In genomic region chr1:78825561-78825960, GRCh38 we compare ENCODE assay signal across 17 cellular contexts.
DNase-seq lines count a peak whose midpoint lies in the region; ATAC-seq, FAIRE-seq and TF ChIP-seq lines count a peak whose summit lies in the region.
"Had no signal": no experiment of that assay in that cellular context is flagged by ENCODE, and none has a peak within 500 bp of the region (broad histone marks: within the 10 kb centered on the region; RNA-seq: fewer than 3 reads in every experiment).

No MANE protein-coding gene starts in this region.

- DNase-seq in EH (ENCODE audit: low read depth) = peak; percentile 16
- peak; percentile 66 for DNase-seq in LHCN-M2 (ENCODE audit: low read depth)
- DNase-seq in fibroblast of lung (ENCODE audit: low read depth in 2 of 2) = peak; percentile 22 to 38
- peak; percentile 72 for DNase-seq in iris pigment epithelial cell (ENCODE audit: low read depth)
- DNase-seq in CD1c-positive myeloid dendritic cell (ENCODE audit: extremely low spot score) = no peak
- DNase-seq in NCI-H187 (lab: John Stamatoyannopoulos, UW) = no peak
- DNase-seq in HTR-8/SVneo (ENCODE audit: insufficient read length, low spot score) = no peak
- DNase-seq: BE2C; Caco-2; CD8-positive, alpha-beta memory T cell; H7 had no signal

- no peak overlapping the region for H2AFZ ChIP-seq in fibroblast of lung (ENCODE audit: low read length)
- H2AFZ ChIP-seq: GM23338 had no signal

- no peak for TF ChIP-seq CTCF in fibroblast of lung (conservative IDR thresholded peaks at IDR 0.05 in 1 of 2, IDR thresholded peaks at IDR 0.05 in 1 of 2; ENCODE audit: low read depth in 1 of 2, low read length in 2 of 2)

- no peak for FAIRE-seq in HTR-8/SVneo (lab: Jason Lieb, UNC)
- FAIRE-seq: G401.6, GM12891, K562 had no signal

- H4K20me1 ChIP-seq in fibroblast of lung (ENCODE audit: control insufficient read depth, extremely low read depth, insufficient read depth, low read length) = no peaks in the 10 kb centered on the region

- no peak overlapping the region for H3K27ac ChIP-seq in fibroblast of lung (ENCODE audit: insufficient read depth, low read length)
- H3K27ac ChIP-seq: C4-2B had no signal

- ATAC-seq in HG03139 (IDR thresholded peaks at IDR 0.05; ENCODE audit: unreplicated experiment) = no peak
- ATAC-seq: GM23338, K562 had no signal

- H3K4me1 ChIP-seq in fibroblast of lung (ENCODE audit: control insufficient read depth, extremely low read depth, insufficient read depth, low read length) = no peaks in the 10 kb centered on the region
- H3K4me1 ChIP-seq: BE2C, Caco-2 had no signal

- no peaks in the 10 kb centered on the region for H3K36me3 ChIP-seq in fibroblast of lung (ENCODE audit: control insufficient read depth, insufficient read depth, low read length)
- H3K36me3 ChIP-seq: BE2C had no signal

- H3K9me3 ChIP-seq in fibroblast of lung (ENCODE audit: control insufficient read depth, insufficient read depth, low read depth, low read length) = no peaks in the 10 kb centered on the region
- H3K9me3 ChIP-seq: BE2C, Caco-2 had no signal

- H3K79me2 ChIP-seq in fibroblast of lung (ENCODE audit: control insufficient read depth, insufficient read depth, low read length) = no peaks in the 10 kb centered on the region

- no peak overlapping the region for H3K9ac ChIP-seq in fibroblast of lung (ENCODE audit: insufficient read depth, low read length)

- H3K27me3 ChIP-seq in fibroblast of lung (ENCODE audit: control insufficient read depth, insufficient read depth, low read length) = no peaks in the 10 kb centered on the region
- H3K27me3 ChIP-seq: BE2C had no signal

- H3K4me3 ChIP-seq in fibroblast of lung (replicated peaks in 1 of 4; ENCODE audit: control extremely low read depth in 1 of 4, insufficient read depth in 1 of 4, low read depth in 3 of 4, low read length in 4 of 4) = no peak overlapping the region
- H3K4me3 ChIP-seq: GM23338, K562 had no signal

- no peak overlapping the region for H3K4me2 ChIP-seq in fibroblast of lung (ENCODE audit: extremely low read depth, insufficient read depth, low read length)
- H3K4me2 ChIP-seq: GM23338 had no signal

Comparison
In these comparisons a context has a peak if more than half of its experiments do, and no peak if none do; other contexts are left out.
1. DNase-seq: peak in EH (single experiment), LHCN-M2 (single experiment), fibroblast of lung (2 of 2) and iris pigment epithelial cell (single experiment); none in CD1c-positive myeloid dendritic cell (single experiment), NCI-H187 (0 of 2) and HTR-8/SVneo (single experiment).